ENCODE assay signal across 19 cellular contexts in genomic region chr16:11059588-11059987, GRCh38.
DNase-seq lines count a peak whose midpoint lies in the region; ATAC-seq and TF ChIP-seq lines count a peak whose summit lies in the region.
"Had no signal": no experiment of that assay in that cellular context is flagged by ENCODE, and none has a peak within 500 bp of the region (broad histone marks: within the 10 kb centered on the region; RNA-seq: fewer than 3 reads in every experiment).

No MANE protein-coding gene starts in this region.

- H4K20me1 ChIP-seq in DND-41 (ENCODE audit: insufficient read depth, low read length) = no peaks in the 10 kb centered on the region

- H3K27ac ChIP-seq in DND-41 (ENCODE audit: low read length) (peak overlapping the region; percentile 34), RWPE2 (ENCODE audit: poor library complexity, severe bottlenecking) (no peak overlapping the region), mesenchymal stem cell (ENCODE audit: low read length, poor library complexity, severe bottlenecking) (no peak overlapping the region)
- H3K27ac ChIP-seq: SJSA1 had no signal

- no peak for TF ChIP-seq CTCF in DND-41 (IDR thresholded peaks at IDR 0.05; ENCODE audit: borderline replicate concordance, extremely low read depth, low read length, poor library complexity, severe bottlenecking)
- no peak for TF ChIP-seq CTCF in RWPE2 (IDR thresholded peaks at IDR 0.05; ENCODE audit: poor library complexity, severe bottlenecking)

- peak overlapping the region; percentile 59 for H4K91ac ChIP-seq in mesenchymal stem cell (ENCODE audit: low read length)

- H2AK5ac ChIP-seq in mesenchymal stem cell (ENCODE audit: low read length, severe bottlenecking) = no peak overlapping the region

- H2BK120ac ChIP-seq in mesenchymal stem cell (ENCODE audit: low read depth, low read length) = no peak overlapping the region

- H3K9me3 ChIP-seq in DND-41 (ENCODE audit: insufficient read depth, low read length, severe bottlenecking) (no peaks in the 10 kb centered on the region), RWPE2 (ENCODE audit: severe bottlenecking) (no peaks in the 10 kb centered on the region), mesenchymal stem cell (ENCODE audit: control insufficient read depth, low read length) (no peaks in the 10 kb centered on the region)
- H3K9me3 ChIP-seq: HAP-1, SJSA1 had no signal

- peaks cover 51% of the 10 kb centered on the region for H3K36me3 Mint-ChIP-seq in stimulated activated effector memory CD8-positive, alpha-beta T cell treated with anti-CD3 and anti-CD28 coated beads, Interleukin-12 subunit alpha, Interleukin-12 subunit beta, amount 100 ng/mL, for 72 hours

- H3K18ac ChIP-seq in mesenchymal stem cell (ENCODE audit: low read depth in 1 of 2, low read length in 2 of 2) = no peak overlapping the region

- H3K79me1 ChIP-seq in mesenchymal stem cell (replicated peaks; ENCODE audit: low read length, poor library complexity, severe bottlenecking) = peaks cover 6% of the 10 kb centered on the region

- DNase-seq in DND-41 (no peak), RWPE2 (ENCODE audit: low spot score) (peak; percentile 11), mesenchymal stem cell (no peak), EL (no peak), NCI-H1048 (lab: John Stamatoyannopoulos, UW) (no peak)
- no peak for DNase-seq in stimulated activated effector memory CD8-positive, alpha-beta T cell treated with anti-CD3 and anti-CD28 coated beads, Interleukin-12 subunit alpha, Interleukin-12 subunit beta, amount 100 ng/mL, for 72 hours (ENCODE audit: low spot score in 2 of 2)
- DNase-seq: Kasumi-1, NCI-H1417 treated with DMSO at 0.1 percent for 48 hours, NCI-H187, NCI-H446 treated with DMSO at 0.1 percent for 48 hours, NCI-H526 treated with DMSO at 0.1 percent for 48 hours, OCI-M1 had no signal

- H3K4me1 Mint-ChIP-seq in stimulated activated effector memory CD8-positive, alpha-beta T cell treated with anti-CD3 and anti-CD28 coated beads, Interleukin-12 subunit alpha, Interleukin-12 subunit beta, amount 100 ng/mL, for 72 hours = peaks cover 23% of the 10 kb centered on the region
- H3K4me1 Mint-ChIP-seq: B cell had no signal

- no peaks in the 10 kb centered on the region for H3K27me3 ChIP-seq in DND-41 (ENCODE audit: insufficient read depth, low read length, poor library complexity)
- no peaks in the 10 kb centered on the region for H3K27me3 ChIP-seq in RWPE2 (ENCODE audit: insufficient read depth, poor library complexity, severe bottlenecking)
- H3K27me3 ChIP-seq in mesenchymal stem cell (ENCODE audit: control insufficient read depth in 1 of 2, insufficient read depth in 1 of 2, low read length in 2 of 2) = no peaks in the 10 kb centered on the region
- H3K27me3 ChIP-seq: SJSA1 had no signal

- H3K36me3 ChIP-seq in DND-41 (ENCODE audit: insufficient read depth, low read length) (peaks cover 49% of the 10 kb centered on the region), RWPE2 (ENCODE audit: low read depth) (peaks cover 4% of the 10 kb centered on the region; the same call in 1 of the 2 replicates), mesenchymal stem cell (ENCODE audit: control insufficient read depth in 1 of 2, insufficient read depth in 2 of 2, low read depth in 1 of 2, low read length in 2 of 2) (peaks cover 31 to 37% of the 10 kb centered on the region in 2 experiments)
- H3K36me3 ChIP-seq: HAP-1 had no signal

- H2BK12ac ChIP-seq in mesenchymal stem cell (ENCODE audit: low read length in 2 of 2) = peak overlapping the region in 1 of 2 experiments; percentile 11

- no peak overlapping the region for H3K4me2 ChIP-seq in DND-41 (ENCODE audit: insufficient read depth, low read length)
- no peak overlapping the region for H3K4me2 ChIP-seq in mesenchymal stem cell (ENCODE audit: low read length, poor library complexity, severe bottlenecking)

- H4K8ac ChIP-seq in mesenchymal stem cell (ENCODE audit: low read length) = peak overlapping the region; percentile 4

- ATAC-seq in DND-41 (ENCODE audit: insufficient read depth, low read depth) = no peak
- ATAC-seq in RWPE2 (ENCODE audit: low read depth) = no peak
- ATAC-seq in stimulated activated effector memory CD8-positive, alpha-beta T cell treated with anti-CD3 and anti-CD28 coated beads, Interleukin-12 subunit alpha, Interleukin-12 subunit beta, amount 100 ng/mL, for 72 hours = no peak
- no peak for ATAC-seq in GM21447 (IDR thresholded peaks at IDR 0.05; ENCODE audit: unreplicated experiment)
- ATAC-seq: Right ventricle myocardium inferior had no signal

- H3K4me3 Mint-ChIP-seq in stimulated activated effector memory CD8-positive, alpha-beta T cell treated with anti-CD3 and anti-CD28 coated beads, Interleukin-12 subunit alpha, Interleukin-12 subunit beta, amount 100 ng/mL, for 72 hours = no peak overlapping the region
- H3K4me3 Mint-ChIP-seq: B cell, CD14-positive monocyte, IgD-negative memory B cell had no signal

- H3K9me3 Mint-ChIP-seq in stimulated activated effector memory CD8-positive, alpha-beta T cell treated with anti-CD3 and anti-CD28 coated beads, Interleukin-12 subunit alpha, Interleukin-12 subunit beta, amount 100 ng/mL, for 72 hours = no peaks in the 10 kb centered on the region
- H3K9me3 Mint-ChIP-seq: IgD-negative memory B cell had no signal

- no peak overlapping the region for H3K14ac ChIP-seq in mesenchymal stem cell (ENCODE audit: low read length in 2 of 2)

- H2BK5ac ChIP-seq in mesenchymal stem cell (ENCODE audit: low read depth, low read length, poor library complexity, severe bottlenecking) = no peak overlapping the region

- H3K4me3 ChIP-seq in DND-41 (ENCODE audit: low read depth in 1 of 2, low read length in 2 of 2) = no peak overlapping the region
- H3K4me3 ChIP-seq in RWPE2 (ENCODE audit: severe bottlenecking) = no peak overlapping the region
- H3K4me3 ChIP-seq in mesenchymal stem cell (ENCODE audit: insufficient read depth in 1 of 2, low read depth in 1 of 2, low read length in 2 of 2) = no peak overlapping the region
- H3K4me3 ChIP-seq: HAP-1, SJSA1 had no signal

- H3K79me2 ChIP-seq in DND-41 (ENCODE audit: insufficient read depth, low read length) = no peaks in the 10 kb centered on the region

- H3K27ac Mint-ChIP-seq in stimulated activated effector memory CD8-positive, alpha-beta T cell treated with anti-CD3 and anti-CD28 coated beads, Interleukin-12 subunit alpha, Interleukin-12 subunit beta, amount 100 ng/mL, for 72 hours = peak overlapping the region; percentile 45
- H3K27ac Mint-ChIP-seq: B cell, IgD-negative memory B cell had no signal

- H3K9ac ChIP-seq in DND-41 (ENCODE audit: low read depth, low read length) (no peak overlapping the region), mesenchymal stem cell (ENCODE audit: low read length) (no peak overlapping the region)

- H2BK15ac ChIP-seq in mesenchymal stem cell (ENCODE audit: low read depth, poor library complexity, severe bottlenecking) = no peak overlapping the region

- no peak overlapping the region for H3K4ac ChIP-seq in mesenchymal stem cell (ENCODE audit: low read depth in 1 of 2, low read length in 2 of 2)

- over 99% methylated on average over 4 of the region's 4 CpGs for WGBS in mesenchymal stem cell

- no peak overlapping the region for H3K23ac ChIP-seq in mesenchymal stem cell (ENCODE audit: low read length in 2 of 2)

- no peak overlapping the region for H2AFZ ChIP-seq in DND-41 (ENCODE audit: low read depth, low read length)
- H2AFZ ChIP-seq in mesenchymal stem cell (ENCODE audit: low read depth, low read length) = no peak overlapping the region

- H3K4me1 ChIP-seq in DND-41 (ENCODE audit: insufficient read depth, low read length) = peaks cover 28% of the 10 kb centered on the region
- no peaks in the 10 kb centered on the region for H3K4me1 ChIP-seq in RWPE2 (ENCODE audit: insufficient read depth, poor library complexity, severe bottlenecking)
- H3K4me1 ChIP-seq in mesenchymal stem cell (ENCODE audit: control insufficient read depth, insufficient read depth, low read depth, low read length) = peaks cover 7% of the 10 kb centered on the region
